22 cellular contexts compared by ENCODE assay signal in the genomic region with DNA sequence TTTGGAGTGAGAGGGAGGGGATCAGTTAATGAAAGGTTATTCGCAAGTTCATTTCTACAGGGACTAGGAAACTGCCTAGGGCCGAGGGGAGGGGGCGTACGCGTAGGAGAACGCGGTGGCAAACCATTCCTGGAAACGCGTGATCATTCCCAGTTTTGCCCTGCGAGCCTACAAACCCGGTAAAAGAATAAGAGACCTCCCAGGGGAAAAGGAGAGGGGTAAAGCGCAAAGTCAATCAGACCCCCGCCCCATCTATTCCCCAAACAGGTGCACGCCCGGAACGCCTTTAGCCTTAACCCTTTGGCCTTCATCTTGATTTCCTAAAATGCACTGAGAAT. TPM values are rescaled to one million over a fixed set of nuclear protein-coding genes. Genes with fewer than 3 reads are reported as not detected.
A peak's percentile ranks its signal among the peaks of the same experiment; 100 is the strongest.
DNase-seq lines count a peak whose midpoint lies in the region; ATAC-seq and TF ChIP-seq lines count a peak whose summit lies in the region.
"Had no signal": no experiment of that assay in that cellular context is flagged by ENCODE, and none has a peak within 500 bp of the region (broad histone marks: within the 10 kb centered on the region; RNA-seq: fewer than 3 reads in every experiment).

No MANE protein-coding gene starts in this region.

- peak overlapping the region; percentile 72 for H3K4me3 ChIP-seq in HUES6 (ENCODE audit: low read depth, low read length)
- no peak overlapping the region for H3K4me3 ChIP-seq in PC-9
- H3K4me3 ChIP-seq: HAP-1, ovary had no signal

- TF ChIP-seq CTCF in nephron progenitor cell (IDR thresholded peaks at IDR 0.05), result no peak
- TF ChIP-seq CTCF in PC-9 (conservative IDR thresholded peaks at IDR 0.05), result no peak

- no peak overlapping the region for H3K4me2 ChIP-seq in PC-9

- peaks cover 96% of the 10 kb centered on the region for H3K27me3 ChIP-seq in HUES6 (ENCODE audit: control insufficient read depth, insufficient read depth, low read length)
- H3K27me3 ChIP-seq in PC-9 (ENCODE audit: insufficient read depth, low read depth), result peaks cover 88% of the 10 kb centered on the region
- H3K27me3 ChIP-seq: ovary had no signal

- H3K27ac ChIP-seq in HUES6 (ENCODE audit: low read depth, low read length), result no peak overlapping the region
- H3K27ac ChIP-seq in PC-9, result no peak overlapping the region
- H3K27ac ChIP-seq: brain microvascular endothelial cell, ovary, sigmoid colon, suprapubic skin had no signal

- peaks cover 16% of the 10 kb centered on the region for H3K4me1 Mint-ChIP-seq in central memory CD8-positive, alpha-beta T cell
- H3K4me1 Mint-ChIP-seq in nephron progenitor cell, result peaks cover 29% of the 10 kb centered on the region

- DNase-seq in central memory CD8-positive, alpha-beta T cell (ENCODE audit: low spot score in 2 of 2), result no peak
- DNase-seq in nephron progenitor cell (no peak), PC-9 (no peak), NCI-H1694 treated with DMSO at 0.1 percent for 48 hours (lab: John Stamatoyannopoulos, UW) (no peak)
- DNase-seq: AML-193; brain microvascular endothelial cell; cortex of kidney; NCI-H2081; NCI-H524 treated with DMSO at 0.1 percent for 48 hours; ovary; sigmoid colon; stimulated activated CD4-positive, alpha-beta T cell treated with anti-CD3 and anti-CD28 coated beads, Interleukin-4, amount 100 ng/mL, for 1 hour had no signal

- H3K9me3 ChIP-seq in ES-I3 (ENCODE audit: control insufficient read depth, insufficient read depth, low read length) (no peaks in the 10 kb centered on the region), HUES6 (ENCODE audit: control insufficient read depth, insufficient read depth, low read depth, low read length) (no peaks in the 10 kb centered on the region), PC-9 (ENCODE audit: insufficient read depth, low read depth) (no peaks in the 10 kb centered on the region)
- H3K9me3 ChIP-seq: HAP-1, ovary, sigmoid colon, suprapubic skin had no signal

- H3K36me3 ChIP-seq in ES-I3 (ENCODE audit: insufficient read depth, low read length), result no peaks in the 10 kb centered on the region
- H3K36me3 ChIP-seq in HUES6 (ENCODE audit: control insufficient read depth, insufficient read depth, low read length), result no peaks in the 10 kb centered on the region
- H3K36me3 ChIP-seq in PC-9 (ENCODE audit: low read depth), result no peaks in the 10 kb centered on the region
- H3K36me3 ChIP-seq: brain microvascular endothelial cell, HAP-1, ovary, sigmoid colon, suprapubic skin had no signal

- CTCF ChIA-PET in PC-9 (lab: Charles Lee), result no interaction called here

- no peaks in the 10 kb centered on the region for H3K79me2 ChIP-seq in PC-9 (ENCODE audit: low read depth)

- H3K27me3 Mint-ChIP-seq in central memory CD8-positive, alpha-beta T cell, result peaks cover 92% of the 10 kb centered on the region
- peaks cover 100% of the 10 kb centered on the region for H3K27me3 Mint-ChIP-seq in nephron progenitor cell (ENCODE audit: low read depth, poor library complexity)

- peak overlapping the region; percentile 68; the same call in 1 of the 2 replicates for H3K9ac ChIP-seq in ES-I3 (ENCODE audit: low read depth, low read length)
- H3K9ac ChIP-seq in HUES6 (ENCODE audit: low read length), result no peak overlapping the region

- H3K4me1 ChIP-seq in ES-I3 (ENCODE audit: insufficient read depth, low read length) (peaks cover 4% of the 10 kb centered on the region; the same call in 1 of the 2 replicates), HUES6 (ENCODE audit: control insufficient read depth, insufficient read depth, low read length) (peaks cover 23% of the 10 kb centered on the region), PC-9 (replicated peaks; ENCODE audit: insufficient read depth) (no peaks in the 10 kb centered on the region)
- H3K4me1 ChIP-seq: HAP-1 had no signal

- H4K20me1 ChIP-seq in PC-9 (ENCODE audit: insufficient read depth), result no peaks in the 10 kb centered on the region

- no peaks in the 10 kb centered on the region for H3K9me2 ChIP-seq in PC-9 (ENCODE audit: insufficient read depth)

- BruUV-seq in PC-9 (replicated peaks; lab: Mats Ljungman, UMichigan), result no TSS peak

- no peak overlapping the region for H3K27ac Mint-ChIP-seq in central memory CD8-positive, alpha-beta T cell (ENCODE audit: low read depth)
- no peak overlapping the region for H3K27ac Mint-ChIP-seq in nephron progenitor cell
- H3K27ac Mint-ChIP-seq: activated naive CD4-positive, alpha-beta T cell treated with anti-CD3 and anti-CD28 coated beads, Interleukin-2, amount 50 U/mL, for 72 hours had no signal

- H3K36me3 Mint-ChIP-seq in central memory CD8-positive, alpha-beta T cell (ENCODE audit: insufficient read depth), result peaks cover 2% of the 10 kb centered on the region
- H3K36me3 Mint-ChIP-seq in nephron progenitor cell (ENCODE audit: low read depth), result no peaks in the 10 kb centered on the region

- H3K4me3 Mint-ChIP-seq in central memory CD8-positive, alpha-beta T cell, result peak overlapping the region; percentile 57
- H3K4me3 Mint-ChIP-seq in nephron progenitor cell, result peak overlapping the region; percentile 81

- no peak overlapping the region for H2AFZ ChIP-seq in PC-9

- intact Hi-C loops in PC-9 (cut with micrococcal nuclease; ENCODE audit: unreplicated experiment), result no loop called here

- no peaks in the 10 kb centered on the region for H3F3A ChIP-seq in PC-9 (ENCODE audit: insufficient read depth, low read depth)

- no peak for ATAC-seq in central memory CD8-positive, alpha-beta T cell (replicated peaks; ENCODE audit: extremely low read depth, poor library complexity, severe bottlenecking)
- no peak for ATAC-seq in GM21390 (IDR thresholded peaks at IDR 0.05; ENCODE audit: unreplicated experiment)
- ATAC-seq: activated CD4-positive, CD25-positive, alpha-beta regulatory T cell treated with anti-CD3 and anti-CD28 coated beads, Interleukin-2, amount 50 U/mL, for 24 hours; activated naive CD4-positive, alpha-beta T cell treated with anti-CD3 and anti-CD28 coated beads, Interleukin-2, amount 50 U/mL, for 72 hours had no signal

- no peaks in the 10 kb centered on the region for H3K9me3 Mint-ChIP-seq in central memory CD8-positive, alpha-beta T cell
- H3K9me3 Mint-ChIP-seq in nephron progenitor cell, result peaks cover 6% of the 10 kb centered on the region
- H3K9me3 Mint-ChIP-seq: activated naive CD4-positive, alpha-beta T cell treated with anti-CD3 and anti-CD28 coated beads, Interleukin-2, amount 50 U/mL, for 72 hours had no signal

- POLR2A ChIA-PET in PC-9 (lab: Charles Lee; ENCODE audit: unreplicated experiment), result no interaction called here

RNA-seq across cellular contexts. Expression of a gene that starts 5.3 kb away (rescaled TPM):
- not detected in 2 replicates for total RNA-seq in PC-9 (2021)
- total RNA-seq: activated naive CD4-positive, alpha-beta T cell treated with anti-CD3 and anti-CD28 coated beads, Interleukin-2, amount 50 U/mL, for 72 hours; endothelial cell of umbilical vein; fibroblast of villous mesenchyme; liver; ovary; sigmoid colon; suprapubic skin had no signal
